Comparison of ENCODE assay signal across 8 cellular contexts in the genomic region with DNA sequence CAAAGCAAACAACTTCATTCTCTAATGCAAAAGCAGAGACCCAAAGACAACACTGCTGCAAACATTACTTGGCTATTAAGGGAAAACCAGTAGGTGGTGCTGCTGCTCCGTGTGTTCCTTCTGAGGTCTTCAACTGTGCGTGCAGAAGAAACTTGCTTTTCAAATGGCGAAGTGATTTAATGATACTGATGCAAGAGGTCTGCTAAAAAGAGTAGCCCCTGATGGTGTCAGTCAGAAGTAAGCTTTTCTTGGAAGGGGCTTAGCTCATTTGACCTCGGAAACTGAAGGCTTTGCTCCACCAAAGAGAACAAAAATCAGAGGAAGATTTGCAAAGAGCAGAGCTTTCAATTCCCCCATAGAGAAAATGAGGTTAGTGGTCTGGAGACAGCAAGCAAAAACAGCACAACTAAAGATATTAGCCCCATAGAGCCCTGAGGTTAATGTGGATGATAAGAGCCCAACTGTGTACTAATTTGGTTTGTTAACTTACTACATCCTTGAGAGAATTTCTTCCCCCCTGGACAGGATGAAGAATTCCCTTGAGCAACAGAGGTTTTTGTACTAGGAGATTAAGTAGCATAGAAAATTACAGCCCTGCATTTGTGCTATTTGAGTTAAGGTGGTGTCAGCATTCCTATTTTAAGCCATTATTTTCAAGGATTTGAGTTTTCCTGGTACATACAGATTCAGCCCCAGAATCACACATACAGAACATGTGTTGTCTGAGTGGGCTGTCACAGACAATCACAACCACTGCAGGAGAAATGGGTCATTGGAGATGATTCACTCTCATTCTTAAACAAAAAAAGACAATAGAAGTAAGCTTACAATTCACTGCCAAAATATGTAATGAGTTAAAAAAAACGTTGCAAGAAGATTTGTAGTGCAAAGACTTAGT.
A peak's percentile ranks its signal among the peaks of the same experiment; 100 is the strongest.
DNase-seq lines count a peak whose midpoint lies in the region; ATAC-seq and TF ChIP-seq lines count a peak whose summit lies in the region.

No MANE protein-coding gene starts in this region.

- H3K27ac ChIP-seq in AG04450 (ENCODE audit: low read depth, low read length), result no peak overlapping the region
- H3K27ac ChIP-seq in mesendoderm (ENCODE audit: low read depth, low read length), result no peak overlapping the region
- no peak overlapping the region for H3K27ac ChIP-seq in stomach

- CTCF ChIA-PET in AG04450 (lab: Charles Lee), result interaction anchor here (0.5 to 5.4 kb wide), 4 partner anchors 18 to 551 kb away, joined by 3 to 57 read pairs (median 4); no protein-coding TSS in a partner anchor
- CTCF ChIA-PET in activated CD4-positive, alpha-beta T cell treated with anti-CD3 and anti-CD28 coated beads for 36 hours (lab: Charles Lee), result interaction anchor here (0.7 to 1.4 kb wide), 7 partner anchors 12 to 346 kb away, joined by 3 to 6 read pairs (median 3); no protein-coding TSS in a partner anchor

- no peaks in the 10 kb centered on the region for H3K79me1 ChIP-seq in mesendoderm (ENCODE audit: low read length)

- no peaks in the 10 kb centered on the region for H3K9me3 Mint-ChIP-seq in activated CD4-positive, alpha-beta T cell treated with anti-CD3 and anti-CD28 coated beads for 36 hours (ENCODE audit: low read depth)

- H3K36me3 ChIP-seq in mesendoderm (ENCODE audit: control insufficient read depth, insufficient read depth, low read length), result no peaks in the 10 kb centered on the region
- no peaks in the 10 kb centered on the region for H3K36me3 ChIP-seq in stomach

- TF ChIP-seq CTCF in AG04450 (IDR thresholded peaks at IDR 0.05; ENCODE audit: low read depth, low read length) (peak; percentile 74), GM13976 (IDR thresholded peaks at IDR 0.05; ENCODE audit: borderline replicate concordance, control extremely low read depth, extremely low read depth, insufficient read depth, missing control alignments) (peak; percentile 55), stomach (IDR thresholded peaks at IDR 0.05) (peak in 5 of 7 experiments; percentile 47 to 78 (median 62))

- H3K9ac ChIP-seq in mesendoderm (ENCODE audit: low read length), result no peak overlapping the region

- no CpG with 5 or more reads among the region's 5 CpGs for WGBS in mesendoderm (ENCODE audit: extremely low coverage, insufficient coverage, low lambda C conversion rate)
- 3 to 8% (median 5%) methylated on average over 5 of the region's 5 CpGs for WGBS in stomach, 5 donors

- H3K4ac ChIP-seq in mesendoderm (ENCODE audit: low read depth, low read length), result no peak overlapping the region

- H3K4me3 ChIP-seq in AG04450 (ENCODE audit: low read depth, low read length), result no peak overlapping the region
- H3K4me3 ChIP-seq in mesendoderm (ENCODE audit: low read length), result no peak overlapping the region
- no peak overlapping the region for H3K4me3 ChIP-seq in stomach

- no peak overlapping the region for H4K5ac ChIP-seq in mesendoderm (ENCODE audit: low read length)

- intact Hi-C loops in activated CD4-positive, alpha-beta T cell treated with anti-CD3 and anti-CD28 coated beads for 36 hours (cut with DNase I, micrococcal nuclease), result loop anchor here (1.0 to 5.0 kb wide), 5 partner anchors 162 to 1966 kb away; no protein-coding TSS in a partner anchor
- intact Hi-C loops in stomach (cut with DNase I; ENCODE audit: low total_unique reads), result loop anchor here (10.0 kb wide), 1 partner anchor 348 kb away; no protein-coding TSS in a partner anchor

- peak overlapping the region; percentile 22 for H3K56ac ChIP-seq in mesendoderm (ENCODE audit: low read length)

- TF ChIP-seq EP300 in stomach (IDR thresholded peaks at IDR 0.05), result no peak

- H3K79me2 ChIP-seq in mesendoderm (ENCODE audit: control insufficient read depth, insufficient read depth, low read length), result no peaks in the 10 kb centered on the region

- in situ Hi-C loops in GM13976 (cut with MboI; ENCODE audit: low sequenced_read_pairs, unreplicated experiment), result loop anchor here (10.0 kb wide), 1 partner anchor 348 kb away; no protein-coding TSS in a partner anchor

- no peak overlapping the region for H3K18ac ChIP-seq in mesendoderm (ENCODE audit: low read length)

- H3K27me3 ChIP-seq in AG04450 (ENCODE audit: control insufficient read depth, insufficient read depth, low read length) (no peaks in the 10 kb centered on the region), mesendoderm (ENCODE audit: insufficient read depth, low read length, poor library complexity) (no peaks in the 10 kb centered on the region), stomach (no peaks in the 10 kb centered on the region)

- no peak overlapping the region for H4K8ac ChIP-seq in mesendoderm (ENCODE audit: low read depth, low read length)

- H3K4me1 ChIP-seq in mesendoderm (ENCODE audit: control insufficient read depth, low read depth, low read length) (no peaks in the 10 kb centered on the region), stomach (peaks cover 0 to 19% (median 0%) of the 10 kb centered on the region in 4 donors)

- no peak overlapping the region for H3K23ac ChIP-seq in mesendoderm (ENCODE audit: low read length)

- POLR2A ChIA-PET in AG04450 (lab: Yijun Ruan, JAX), result no interaction called here
- POLR2A ChIA-PET in activated CD4-positive, alpha-beta T cell treated with anti-CD3 and anti-CD28 coated beads for 36 hours (lab: Charles Lee), result no interaction called here

- no peak for TF ChIP-seq POLR2A in stomach (IDR thresholded peaks at IDR 0.05)

- H3K27me3 Mint-ChIP-seq in activated CD4-positive, alpha-beta T cell treated with anti-CD3 and anti-CD28 coated beads for 36 hours, result no peaks in the 10 kb centered on the region

- H3K9me3 ChIP-seq in AG04450 (ENCODE audit: control insufficient read depth, insufficient read depth, low read length), result no peaks in the 10 kb centered on the region
- H3K9me3 ChIP-seq in stomach, result no peaks in the 10 kb centered on the region

- H2BK15ac ChIP-seq in mesendoderm (replicated peaks; ENCODE audit: low read depth), result no peak overlapping the region

- no peak overlapping the region for H3K4me2 ChIP-seq in mesendoderm (ENCODE audit: low read length)

- no peak overlapping the region for H2BK5ac ChIP-seq in mesendoderm (ENCODE audit: low read length)

- H2BK120ac ChIP-seq in mesendoderm (ENCODE audit: low read depth, low read length), result no peak overlapping the region

- peak; percentile 1 for DNase-seq in AG04450 (ENCODE audit: low read depth, low spot score)
- DNase-seq in GM13976 (ENCODE audit: low spot score), result no peak
- peak; percentile 29 for DNase-seq in NCI-H2107 (lab: John Stamatoyannopoulos, UW)
- peak; percentile 76 for DNase-seq in activated CD4-positive, alpha-beta T cell treated with anti-CD3 and anti-CD28 coated beads for 36 hours
- peak; percentile 70 for DNase-seq in ecto neural progenitor cell (ENCODE audit: low spot score)
- peak; percentile 89 for DNase-seq in mesendoderm
- peak; percentile 52 for DNase-seq in stomach

- peak; percentile 61 for ATAC-seq in HG02970 (IDR thresholded peaks at IDR 0.05; ENCODE audit: low FRiP score, unreplicated experiment)
- ATAC-seq in activated CD4-positive, alpha-beta T cell treated with anti-CD3 and anti-CD28 coated beads for 36 hours, result no peak

- H3K4me3 Mint-ChIP-seq in activated CD4-positive, alpha-beta T cell treated with anti-CD3 and anti-CD28 coated beads for 36 hours, result no peak overlapping the region

- no peaks in the 10 kb centered on the region for H3K36me3 Mint-ChIP-seq in activated CD4-positive, alpha-beta T cell treated with anti-CD3 and anti-CD28 coated beads for 36 hours (ENCODE audit: low read depth)

- H2AK5ac ChIP-seq in mesendoderm (ENCODE audit: low read length), result no peak overlapping the region

- no peaks in the 10 kb centered on the region for H3K4me1 Mint-ChIP-seq in activated CD4-positive, alpha-beta T cell treated with anti-CD3 and anti-CD28 coated beads for 36 hours

- H3K27ac Mint-ChIP-seq in activated CD4-positive, alpha-beta T cell treated with anti-CD3 and anti-CD28 coated beads for 36 hours, result no peak overlapping the region
